8 cellular contexts compared by ENCODE assay signal in the genomic region with DNA sequence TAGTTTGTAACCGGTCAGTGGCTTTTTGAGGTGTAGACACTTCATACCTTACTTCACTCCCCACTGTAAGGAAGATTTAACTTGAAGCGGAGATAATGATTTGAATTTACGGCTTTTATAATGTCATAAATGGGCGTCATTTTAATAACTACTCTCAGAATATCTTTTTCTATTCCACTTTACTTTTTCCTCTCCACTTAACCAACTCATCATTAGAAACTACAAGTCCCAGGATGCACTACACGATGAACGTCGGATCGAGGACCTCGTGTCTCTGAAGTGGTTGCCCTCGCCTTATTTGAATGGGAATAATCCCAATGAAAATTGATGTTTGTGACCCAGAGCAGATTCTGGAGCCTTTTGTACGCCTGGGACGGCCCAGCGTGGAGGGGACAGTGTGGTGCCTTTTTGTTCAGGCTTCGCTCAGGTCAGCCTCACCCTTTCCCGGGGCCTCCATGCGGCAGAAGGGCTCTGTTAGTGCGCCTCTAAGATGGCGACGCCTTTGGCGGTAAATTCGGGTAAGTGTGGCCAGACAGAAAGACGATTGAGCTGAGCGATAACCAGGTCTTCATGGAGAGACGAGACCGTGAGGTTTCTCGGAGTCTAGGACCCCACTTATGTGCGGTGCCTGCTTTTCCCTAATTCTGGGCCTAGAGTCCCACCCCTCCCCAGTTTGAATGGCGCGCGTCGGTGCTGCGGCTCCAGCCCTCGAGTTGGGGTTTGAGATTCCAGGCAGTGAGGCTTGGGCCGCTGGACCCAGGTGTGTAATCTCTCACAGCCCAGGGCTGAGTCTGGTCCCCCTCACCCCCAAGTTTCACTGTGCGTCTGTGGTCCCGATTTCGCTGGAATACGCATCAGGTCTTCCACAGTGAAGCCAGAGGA. TPM values are rescaled to one million over a fixed set of nuclear protein-coding genes. Genes with fewer than 3 reads are reported as not detected.
A peak's percentile ranks its signal among the peaks of the same experiment; 100 is the strongest.
DNase-seq lines count a peak whose midpoint lies in the region; ATAC-seq and TF ChIP-seq lines count a peak whose summit lies in the region.

A gene with protein sequence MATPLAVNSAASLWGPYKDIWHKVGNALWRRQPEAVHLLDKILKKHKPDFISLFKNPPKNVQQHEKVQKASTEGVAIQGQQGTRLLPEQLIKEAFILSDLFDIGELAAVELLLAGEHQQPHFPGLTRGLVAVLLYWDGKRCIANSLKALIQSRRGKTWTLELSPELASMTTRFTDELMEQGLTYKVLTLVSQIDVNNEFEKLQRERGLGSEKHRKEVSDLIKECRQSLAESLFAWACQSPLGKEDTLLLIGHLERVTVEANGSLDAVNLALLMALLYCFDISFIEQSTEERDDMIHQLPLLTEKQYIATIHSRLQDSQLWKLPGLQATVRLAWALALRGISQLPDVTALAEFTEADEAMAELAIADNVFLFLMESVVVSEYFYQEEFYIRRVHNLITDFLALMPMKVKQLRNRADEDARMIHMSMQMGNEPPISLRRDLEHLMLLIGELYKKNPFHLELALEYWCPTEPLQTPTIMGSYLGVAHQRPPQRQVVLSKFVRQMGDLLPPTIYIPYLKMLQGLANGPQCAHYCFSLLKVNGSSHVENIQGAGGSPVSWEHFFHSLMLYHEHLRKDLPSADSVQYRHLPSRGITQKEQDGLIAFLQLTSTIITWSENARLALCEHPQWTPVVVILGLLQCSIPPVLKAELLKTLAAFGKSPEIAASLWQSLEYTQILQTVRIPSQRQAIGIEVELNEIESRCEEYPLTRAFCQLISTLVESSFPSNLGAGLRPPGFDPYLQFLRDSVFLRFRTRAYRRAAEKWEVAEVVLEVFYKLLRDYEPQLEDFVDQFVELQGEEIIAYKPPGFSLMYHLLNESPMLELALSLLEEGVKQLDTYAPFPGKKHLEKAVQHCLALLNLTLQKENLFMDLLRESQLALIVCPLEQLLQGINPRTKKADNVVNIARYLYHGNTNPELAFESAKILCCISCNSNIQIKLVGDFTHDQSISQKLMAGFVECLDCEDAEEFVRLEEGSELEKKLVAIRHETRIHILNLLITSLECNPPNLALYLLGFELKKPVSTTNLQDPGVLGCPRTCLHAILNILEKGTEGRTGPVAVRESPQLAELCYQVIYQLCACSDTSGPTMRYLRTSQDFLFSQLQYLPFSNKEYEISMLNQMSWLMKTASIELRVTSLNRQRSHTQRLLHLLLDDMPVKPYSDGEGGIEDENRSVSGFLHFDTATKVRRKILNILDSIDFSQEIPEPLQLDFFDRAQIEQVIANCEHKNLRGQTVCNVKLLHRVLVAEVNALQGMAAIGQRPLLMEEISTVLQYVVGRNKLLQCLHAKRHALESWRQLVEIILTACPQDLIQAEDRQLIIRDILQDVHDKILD (N-terminal part only) (plus strand): TSS at position 463 of the 882 bp plus-strand sequence. CDS start 28 bp downstream, at position 491.

- H3K27ac Mint-ChIP-seq in nephron: peak within 1 kb of the TSS in 2 of 3 experiments; percentile 47 to 70

- POLR2A ChIA-PET in RWPE1 (lab: Yijun Ruan, JAX; ENCODE audit: low non-redundant PET): no interaction called here

- H3K4me3 ChIP-seq in GM23248 (peak within 1 kb of the TSS; percentile 87), Karpas-422 (ENCODE audit: low read length) (peak within 1 kb of the TSS; percentile 82), fibroblast of pulmonary artery (replicated peaks; ENCODE audit: low read depth, low read length) (peak within 1 kb of the TSS; percentile 98)

- H2AFZ ChIP-seq in GM23248 (peak within 1 kb of the TSS; percentile 100), Karpas-422 (ENCODE audit: low read length) (peak within 1 kb of the TSS; percentile 87)

- CTCF ChIA-PET in RWPE1 (lab: Yijun Ruan, JAX): interaction anchor here (0.6 to 0.7 kb wide), 2 partner anchors 202 to 283 kb away, joined by 3 read pairs; no protein-coding TSS in a partner anchor

- H3K36me3 Mint-ChIP-seq in nephron (ENCODE audit: low read depth): peaks cover 10% of the 10 kb centered on the region

- H3K4me1 Mint-ChIP-seq in nephron: peaks cover 12% of the 10 kb centered on the region

- peaks cover 12% of the 10 kb centered on the region for H3F3A ChIP-seq in GM23248 (ENCODE audit: insufficient read depth)

- 0 to 1% methylated on average over 38 of the region's 38 CpGs for WGBS in GM23248 (ENCODE audit: low coverage in 1 of 2, low lambda C conversion rate in 2 of 2, missing lambda C conversion rate in 2 of 2), 2 experiments

- H3K9me3 Mint-ChIP-seq in nephron: no peaks in the 10 kb centered on the region

- H3K9me2 ChIP-seq in GM23248 (ENCODE audit: insufficient read depth): no peaks in the 10 kb centered on the region
- H3K9me2 ChIP-seq in Karpas-422 (replicated peaks; ENCODE audit: insufficient read depth, low read length): no peaks in the 10 kb centered on the region

- H3K79me2 ChIP-seq in GM23248 (ENCODE audit: insufficient read depth) (peaks cover 42% of the 10 kb centered on the region), Karpas-422 (ENCODE audit: low read length) (peaks cover 50% of the 10 kb centered on the region)

- H3K9ac ChIP-seq in GM23248 (peak within 1 kb of the TSS; percentile 92), Karpas-422 (ENCODE audit: low read length) (peak within 1 kb of the TSS; percentile 88)

- TF ChIP-seq CTCF in RWPE1 (conservative IDR thresholded peaks at IDR 0.05; ENCODE audit: low read depth): no peak
- no peak for TF ChIP-seq CTCF in fibroblast of pulmonary artery (IDR thresholded peaks at IDR 0.05; ENCODE audit: low read length, missing control alignments)
- no peak for TF ChIP-seq CTCF in nephron (IDR thresholded peaks at IDR 0.05; ENCODE audit: unreplicated experiment in 3 of 3)

- H3K36me3 ChIP-seq in GM23248 (ENCODE audit: low read depth) (no peaks in the 10 kb centered on the region), Karpas-422 (ENCODE audit: insufficient read depth, low read length) (0 out of 2 replicates have a peak, but pooled peaks cover 4% of the 10 kb centered on the region)

- H3K4me2 ChIP-seq in GM23248 (ENCODE audit: unreplicated experiment) (peak within 1 kb of the TSS; percentile 92), Karpas-422 (ENCODE audit: low read depth, low read length, poor library complexity, severe bottlenecking) (peak within 1 kb of the TSS; percentile 70)

- H4K20me1 ChIP-seq in GM23248 (ENCODE audit: insufficient read depth) (no peaks in the 10 kb centered on the region), Karpas-422 (ENCODE audit: insufficient read depth, low read depth, low read length) (peaks cover 4% of the 10 kb centered on the region; the same call in 1 of the 2 replicates)

- H3K27ac ChIP-seq in GM23248 (peak within 1 kb of the TSS; percentile 92), Karpas-422 (ENCODE audit: low read length) (peak within 1 kb of the TSS; percentile 83), RWPE1 (peak within 1 kb of the TSS; percentile 94)

- H3K9me3 ChIP-seq in GM23248 (ENCODE audit: low read depth) (no peaks in the 10 kb centered on the region), Karpas-422 (ENCODE audit: low read length) (no peaks in the 10 kb centered on the region)

- DNase-seq in EL (peak; percentile 81), GM23248 (peak; percentile 93), Karpas-422 (peak; percentile 91), RWPE1 (ENCODE audit: low spot score) (peak; percentile 75), fibroblast of pulmonary artery (ENCODE audit: low read depth) (peak; percentile 90)
- DNase-seq in activated T-helper 1 cell treated with anti-CD3 and anti-CD28 coated beads, Interleukin-2, amount 50 U/mL, for 16 hours (ENCODE audit: low read depth in 1 of 2, low spot score in 1 of 2): peak; percentile 51 to 58
- peak; percentile 73 for DNase-seq in stimulated activated naive CD8-positive, alpha-beta T cell treated with anti-CD3 and anti-CD28 coated beads, Interleukin-15, Interleukin-2, amounts not matched to agents 100 U/mL and 50 U/mL, for 24 hours

- H3K27me3 Mint-ChIP-seq in nephron (ENCODE audit: low read depth): no peaks in the 10 kb centered on the region

- H3K4me1 ChIP-seq in GM23248 (ENCODE audit: insufficient read depth): peaks cover 7% of the 10 kb centered on the region; the same call in 1 of the 2 replicates
- peaks cover 16% of the 10 kb centered on the region for H3K4me1 ChIP-seq in Karpas-422 (ENCODE audit: low read length)

- H3K27me3 ChIP-seq in GM23248 (replicated peaks; ENCODE audit: insufficient read depth) (no peaks in the 10 kb centered on the region), Karpas-422 (ENCODE audit: low read length) (no peaks in the 10 kb centered on the region)

- H3K4me3 Mint-ChIP-seq in nephron: peak within 1 kb of the TSS; percentile 54 to 71 (median 54)

- in situ Hi-C loops in GM23248 (cut with MboI): loop anchor here (25.0 kb wide), 1 partner anchor 270 kb away; no protein-coding TSS in a partner anchor

- ATAC-seq in stimulated activated naive CD8-positive, alpha-beta T cell treated with anti-CD3 and anti-CD28 coated beads, Interleukin-15, Interleukin-2, amounts not matched to agents 100 U/mL and 50 U/mL, for 24 hours: peak; percentile 83

RNA-seq across cellular contexts. Expression of the gene that starts here (rescaled TPM):
- 31.8 and 45.7 TPM in 2 replicates for total RNA-seq in GM23248 (2014; rRNA removed; shearing (Covaris generic))
- polyA plus RNA-seq in GM23248 (2016; fragmentation: Nextera tagmentation; extraction: Ambion mirVana): 17.4 and 18.5 TPM in 2 replicates
- total RNA-seq in Karpas-422 (2014; rRNA removed; shearing (Covaris generic); ENCODE audit: low replicate concordance): 40.3 and 75.7 TPM in 2 replicates

Comparison
In these comparisons a context has a peak if more than half of its experiments do, and no peak if none do; other contexts are left out.
1. Peak in every context shown above with its lines: DNase-seq, ATAC-seq, H3K4me3 ChIP-seq and H3K27ac ChIP-seq.